ENCODE assay signal across 14 cellular contexts in the genomic region with DNA sequence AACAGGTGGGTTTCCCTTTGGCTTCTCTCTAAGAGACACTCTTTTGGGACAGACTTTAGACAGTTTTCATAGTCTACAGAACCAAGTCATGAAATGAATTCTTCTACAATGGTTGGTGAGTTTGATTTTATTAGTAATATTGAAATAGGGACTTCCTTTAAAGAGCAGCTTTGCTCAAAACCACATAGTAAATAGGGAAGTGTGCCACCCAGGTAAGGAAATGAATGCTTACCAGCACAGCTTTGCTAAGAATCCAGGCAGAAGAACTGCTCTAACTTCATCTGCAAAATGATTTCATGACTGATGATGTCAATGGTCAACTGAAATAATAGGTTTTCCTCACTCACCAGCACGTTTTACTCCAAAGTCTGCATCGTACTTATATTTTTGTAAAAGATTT.
"Had no signal": no experiment of that assay in that cellular context is flagged by ENCODE, and none has a peak within 500 bp of the region (broad histone marks: within the 10 kb centered on the region; RNA-seq: fewer than 3 reads in every experiment).

No MANE protein-coding gene starts in this region.

- H3K9me3 ChIP-seq: left ventricle myocardium inferior, suprapubic skin had no signal

- H3K9me3 Mint-ChIP-seq: activated CD8-positive, alpha-beta T cell treated with anti-CD3 and anti-CD28 coated beads for 36 hours; activated T-cell treated with anti-CD3 and anti-CD28 coated beads, Interleukin-2, amount 50 U/mL, for 72 hours; nephron progenitor cell; type B pancreatic cell had no signal

- H3K4me1 Mint-ChIP-seq: activated CD4-positive, alpha-beta T cell treated with anti-CD3 and anti-CD28 coated beads for 36 hours; nephron progenitor cell had no signal

- H3K4me3 Mint-ChIP-seq: activated CD4-positive, alpha-beta T cell treated with anti-CD3 and anti-CD28 coated beads for 36 hours; activated CD8-positive, alpha-beta T cell treated with anti-CD3 and anti-CD28 coated beads for 36 hours; activated T-cell treated with anti-CD3 and anti-CD28 coated beads, Interleukin-2, amount 50 U/mL, for 72 hours; nephron progenitor cell; type B pancreatic cell had no signal

- H3K36me3 Mint-ChIP-seq: type B pancreatic cell had no signal

- H3K27me3 Mint-ChIP-seq: type B pancreatic cell had no signal

- H3K4me3 ChIP-seq: left ventricle myocardium inferior, suprapubic skin had no signal

- DNase-seq: activated CD4-positive, alpha-beta T cell treated with anti-CD3 and anti-CD28 coated beads for 36 hours; activated CD8-positive, alpha-beta memory T cell treated with anti-CD3 and anti-CD28 coated beads, Interleukin-2, amount 50 U/mL, for 4 hours; activated CD8-positive, alpha-beta T cell treated with anti-CD3 and anti-CD28 coated beads for 36 hours; activated naive CD4-positive, alpha-beta T cell; activated T-cell treated with anti-CD3 and anti-CD28 coated beads, Interleukin-2, amount 50 U/mL, for 72 hours; left ventricle myocardium inferior; mesenchymal stem cell; nephron progenitor cell; stimulated activated CD4-positive, alpha-beta T cell treated with anti-CD3 and anti-CD28 coated beads, Interleukin-12 subunit alpha, Interleukin-12 subunit beta, amount 100 ng/mL, for 4 hours; stimulated activated naive CD8-positive, alpha-beta T cell treated with anti-CD3 and anti-CD28 coated beads, Interleukin-15, Interleukin-2, amounts not matched to agents 100 U/mL and 50 U/mL, for 24 hours; T1000 had no signal

- ATAC-seq: activated CD4-positive, alpha-beta T cell treated with anti-CD3 and anti-CD28 coated beads for 36 hours; activated CD8-positive, alpha-beta T cell treated with anti-CD3 and anti-CD28 coated beads for 36 hours; activated T-cell treated with anti-CD3 and anti-CD28 coated beads, Interleukin-2, amount 50 U/mL, for 72 hours; stimulated activated naive CD8-positive, alpha-beta T cell treated with anti-CD3 and anti-CD28 coated beads, Interleukin-15, Interleukin-2, amounts not matched to agents 100 U/mL and 50 U/mL, for 24 hours had no signal

- H3K27ac ChIP-seq: left ventricle myocardium inferior, suprapubic skin, VCaP had no signal

- H3K27me3 ChIP-seq: suprapubic skin had no signal

- H3K27ac Mint-ChIP-seq: activated CD4-positive, alpha-beta T cell treated with anti-CD3 and anti-CD28 coated beads for 36 hours; activated CD8-positive, alpha-beta T cell treated with anti-CD3 and anti-CD28 coated beads for 36 hours; activated T-cell treated with anti-CD3 and anti-CD28 coated beads, Interleukin-2, amount 50 U/mL, for 72 hours; nephron progenitor cell; type B pancreatic cell had no signal

- H3K4me1 ChIP-seq: left ventricle myocardium inferior, suprapubic skin had no signal

- H3K36me3 ChIP-seq: left ventricle myocardium inferior, suprapubic skin had no signal
